ENCODE assay signal across 7 cellular contexts in the genomic region with DNA sequence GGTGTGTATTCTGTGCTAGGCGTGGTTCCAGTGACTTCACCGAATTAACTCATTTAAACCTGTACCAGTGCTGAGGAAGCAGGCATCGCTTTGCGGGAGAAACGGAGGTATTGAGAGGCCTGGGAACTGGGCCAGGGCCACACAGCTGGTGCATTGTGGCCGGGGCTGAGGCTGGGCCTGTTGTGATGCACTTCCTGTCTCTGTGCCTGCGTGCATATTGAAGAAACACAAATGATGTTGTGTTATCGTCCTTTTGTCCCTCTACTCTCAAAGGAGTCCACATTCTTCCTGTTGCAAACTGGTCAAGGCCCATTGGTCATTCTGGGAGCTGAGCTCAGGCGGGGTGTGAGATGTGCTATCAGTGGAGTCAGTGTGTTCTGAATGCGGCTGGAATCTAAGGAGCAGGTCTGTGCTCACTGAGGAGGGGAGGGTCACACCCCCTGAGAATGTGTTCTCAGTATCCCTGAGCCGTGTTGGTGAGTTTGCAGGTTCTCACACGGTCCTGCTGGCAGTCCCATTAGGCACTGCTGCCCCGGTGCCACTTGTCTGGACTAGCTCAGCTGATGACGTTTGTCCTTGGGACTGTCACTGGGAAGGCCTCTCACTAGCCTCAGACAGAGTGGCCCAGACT.
DNase-seq lines count a peak whose midpoint lies in the region; ATAC-seq, FAIRE-seq and TF ChIP-seq lines count a peak whose summit lies in the region.

No MANE protein-coding gene starts in this region.

- H2BK120ac ChIP-seq in IMR-90 (ENCODE audit: low read depth, low read length) = no peak overlapping the region

- peaks cover 67 to 96% of the 10 kb centered on the region in 2 experiments for H3K79me1 ChIP-seq in IMR-90 (ENCODE audit: low read depth in 1 of 2, low read length in 2 of 2)

- peak overlapping the region; percentile 53 for H3K4me3 Mint-ChIP-seq in activated naive CD4-positive, alpha-beta T cell treated with anti-CD3 and anti-CD28 coated beads, Interleukin-2, amount 10 ng/mL, durations not matched to agents 7 days and 5 days

- DNase-seq in IMR-90 (peak; percentile 68), left cardiac atrium (peak; percentile 66), small intestine (peak; percentile 59), NCI-H2227 treated with DMSO at 0.1 percent for 48 hours (lab: John Stamatoyannopoulos, UW) (no peak), omental fat pad (ENCODE audit: low spot score) (no peak)
- DNase-seq in activated naive CD4-positive, alpha-beta T cell treated with anti-CD3 and anti-CD28 coated beads, Interleukin-2, amount 10 ng/mL, durations not matched to agents 7 days and 5 days = peak; percentile 66

- no peak overlapping the region for H4K91ac ChIP-seq in IMR-90 (ENCODE audit: insufficient read depth, low read depth, low read length)

- H3K4me3 ChIP-seq in IMR-90 (ENCODE audit: insufficient read depth, low read depth, low read length) (no peak overlapping the region), small intestine (ENCODE audit: low read depth in 1 of 2, low read length in 2 of 2) (no peak overlapping the region)

- BruUV-seq in IMR-90 (replicated peaks; lab: Mats Ljungman, UMichigan) = no TSS peak

- no peak for TF ChIP-seq CTCF in IMR-90 (conservative IDR thresholded peaks at IDR 0.05; ENCODE audit: low read depth, low read length)
- no peak for TF ChIP-seq CTCF in omental fat pad (IDR thresholded peaks at IDR 0.05)

- H3K36me3 ChIP-seq in IMR-90 (ENCODE audit: control insufficient read depth, insufficient read depth, low read length) = peaks cover 5% of the 10 kb centered on the region; the same call in 1 of the 2 replicates
- peaks cover 0 to 4% of the 10 kb centered on the region in 2 donors for H3K36me3 ChIP-seq in small intestine (ENCODE audit: control insufficient read depth in 2 of 2, insufficient read depth in 2 of 2, low read length in 2 of 2)

- peaks cover 36% of the 10 kb centered on the region for H3K9me1 ChIP-seq in IMR-90 (ENCODE audit: insufficient read depth, low read length)

- peak overlapping the region; percentile 95 for H3K27ac Mint-ChIP-seq in activated naive CD4-positive, alpha-beta T cell treated with anti-CD3 and anti-CD28 coated beads, Interleukin-2, amount 10 ng/mL, durations not matched to agents 7 days and 5 days

- no peak for TF ChIP-seq POLR2A in IMR-90 (IDR thresholded peaks at IDR 0.05; ENCODE audit: low read depth, low read length)

- no peak overlapping the region for H3K18ac ChIP-seq in IMR-90 (ENCODE audit: low read depth, low read length)

- peak overlapping the region; percentile 57 for H2AK9ac ChIP-seq in IMR-90 (replicated peaks; ENCODE audit: low read depth, low read length, poor library complexity)

- no peak overlapping the region for H4K5ac ChIP-seq in IMR-90 (ENCODE audit: low read depth, low read length)

- dilution Hi-C loops in IMR-90 (cut with HindIII; ENCODE audit: low sequenced_read_pairs, unreplicated experiment) = no loop called here

- H2AK5ac ChIP-seq in IMR-90 (ENCODE audit: low read depth, low read length) = no peak overlapping the region; the same call in 1 of the 2 replicates

- no peak overlapping the region for H3K27ac ChIP-seq in IMR-90 (ENCODE audit: insufficient read depth, low read length)
- peak overlapping the region; percentile 59 to 82 for H3K27ac ChIP-seq in small intestine (ENCODE audit: low read depth in 1 of 2, low read length in 1 of 2)

- WGBS in IMR-90 (ENCODE audit: extremely low coverage in 2 of 2, insufficient read length in 1 of 2), 2 experiments = 100% methylated on average over 1 of the region's 14 CpGs; no CpG with 5 or more reads in 1 of the 2 experiments
- WGBS in small intestine, 3 donors = 55 to 67% (median 63%) methylated on average over 14 of the region's 14 CpGs

- H3K27me3 Mint-ChIP-seq in activated naive CD4-positive, alpha-beta T cell treated with anti-CD3 and anti-CD28 coated beads, Interleukin-2, amount 10 ng/mL, durations not matched to agents 7 days and 5 days = no peaks in the 10 kb centered on the region

- H2BK15ac ChIP-seq in IMR-90 (ENCODE audit: low read depth, low read length) = no peak overlapping the region

- peaks cover 89% of the 10 kb centered on the region for H4K20me1 ChIP-seq in IMR-90 (ENCODE audit: insufficient read depth, low read length)

- H3K36me3 Mint-ChIP-seq in activated naive CD4-positive, alpha-beta T cell treated with anti-CD3 and anti-CD28 coated beads, Interleukin-2, amount 10 ng/mL, durations not matched to agents 7 days and 5 days = peaks cover 76% of the 10 kb centered on the region

- ATAC-seq in GM21367 (IDR thresholded peaks at IDR 0.05; ENCODE audit: unreplicated experiment) (peak; percentile 83), IMR-90 (ENCODE audit: low read depth) (no peak; the same call in 1 of the 2 replicates), left cardiac atrium (peak; percentile 69 to 74), omental fat pad (ENCODE audit: low FRiP score) (no peak)

- H2BK20ac ChIP-seq in IMR-90 (ENCODE audit: low read depth, low read length) = no peak overlapping the region

- H2AFZ ChIP-seq in IMR-90 (replicated peaks; ENCODE audit: low read length, poor library complexity) = no peak overlapping the region

- H3K4me1 ChIP-seq in IMR-90 (ENCODE audit: control insufficient read depth, insufficient read depth, low read length) (peaks cover 8% of the 10 kb centered on the region), small intestine (ENCODE audit: control insufficient read depth in 2 of 2, insufficient read depth in 1 of 2, low read depth in 1 of 2, low read length in 1 of 2) (peaks cover 0 to 13% of the 10 kb centered on the region in 2 donors)

- 0 out of 2 replicates have a peak overlapping the region, but pooled peaks have one; percentile 3 for H3K14ac ChIP-seq in IMR-90 (replicated peaks; ENCODE audit: low read depth, low read length)

- no peaks in the 10 kb centered on the region for H3K9me3 ChIP-seq in IMR-90 (ENCODE audit: control insufficient read depth, insufficient read depth, low read length)
- H3K9me3 ChIP-seq in small intestine (ENCODE audit: control insufficient read depth, low read depth) = no peaks in the 10 kb centered on the region

- no peak for FAIRE-seq in small intestine (lab: Jason Lieb, UNC)

- intact Hi-C loops in IMR-90 (cut with micrococcal nuclease) (no loop called here), left cardiac atrium (cut with DNase I) (no loop called here)

- H3K4me1 Mint-ChIP-seq in activated naive CD4-positive, alpha-beta T cell treated with anti-CD3 and anti-CD28 coated beads, Interleukin-2, amount 10 ng/mL, durations not matched to agents 7 days and 5 days = peaks cover 76% of the 10 kb centered on the region

- H3K9ac ChIP-seq in IMR-90 (ENCODE audit: low read depth, low read length) = no peak overlapping the region

- H2BK5ac ChIP-seq in IMR-90 (ENCODE audit: low read depth, low read length, poor library complexity, severe bottlenecking) = no peak overlapping the region

- H3K4ac ChIP-seq in IMR-90 (ENCODE audit: low read depth, low read length) = no peak overlapping the region

- no peak overlapping the region for H3K23ac ChIP-seq in IMR-90 (ENCODE audit: low read depth, low read length)

- H3K56ac ChIP-seq in IMR-90 (ENCODE audit: extremely low read depth, insufficient read depth, low read length) = no peak overlapping the region

- in situ Hi-C loops in IMR-90 (cut with MboI; ENCODE audit: low sequenced_read_pairs) = no loop called here

- no peak for TF ChIP-seq RAD21 in IMR-90 (IDR thresholded peaks at IDR 0.05; ENCODE audit: low read length)

- H3K27me3 ChIP-seq in IMR-90 (ENCODE audit: control insufficient read depth, insufficient read depth, low read length) (no peaks in the 10 kb centered on the region), small intestine (ENCODE audit: control insufficient read depth in 2 of 2, insufficient read depth in 2 of 2, low read length in 2 of 2) (no peaks in the 10 kb centered on the region)

- H4K8ac ChIP-seq in IMR-90 (ENCODE audit: low read depth in 2 of 2, low read length in 2 of 2) = peak overlapping the region in 1 of 2 experiments; percentile 19; a peak in 1 of 4 replicates

- CTCF ChIA-PET in IMR-90 (lab: Yijun Ruan, JAX) = no interaction called here
- CTCF ChIA-PET in activated naive CD4-positive, alpha-beta T cell treated with anti-CD3 and anti-CD28 coated beads, Interleukin-2, amount 10 ng/mL, durations not matched to agents 7 days and 5 days (lab: Charles Lee) = interaction anchor here (1.0 to 2.1 kb wide), 2 partner anchors 12 to 36 kb away, joined by 3 to 10 read pairs; no protein-coding TSS in a partner anchor

- no peak overlapping the region for H3K4me2 ChIP-seq in IMR-90 (ENCODE audit: low read depth, low read length)

- peaks cover 7% of the 10 kb centered on the region for H3K9me3 Mint-ChIP-seq in activated naive CD4-positive, alpha-beta T cell treated with anti-CD3 and anti-CD28 coated beads, Interleukin-2, amount 10 ng/mL, durations not matched to agents 7 days and 5 days

- POLR2A ChIA-PET in IMR-90 (lab: Charles Lee; ENCODE audit: unreplicated experiment) = no interaction called here

TF ChIP-seq in IMR-90, 13 proteins besides CTCF, POLR2A, EP300 and RAD21:
- TF ChIP-seq, protein P1, sequence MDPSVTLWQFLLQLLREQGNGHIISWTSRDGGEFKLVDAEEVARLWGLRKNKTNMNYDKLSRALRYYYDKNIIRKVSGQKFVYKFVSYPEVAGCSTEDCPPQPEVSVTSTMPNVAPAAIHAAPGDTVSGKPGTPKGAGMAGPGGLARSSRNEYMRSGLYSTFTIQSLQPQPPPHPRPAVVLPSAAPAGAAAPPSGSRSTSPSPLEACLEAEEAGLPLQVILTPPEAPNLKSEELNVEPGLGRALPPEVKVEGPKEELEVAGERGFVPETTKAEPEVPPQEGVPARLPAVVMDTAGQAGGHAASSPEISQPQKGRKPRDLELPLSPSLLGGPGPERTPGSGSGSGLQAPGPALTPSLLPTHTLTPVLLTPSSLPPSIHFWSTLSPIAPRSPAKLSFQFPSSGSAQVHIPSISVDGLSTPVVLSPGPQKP (IDR thresholded peaks at IDR 0.05; ENCODE audit: borderline replicate concordance, low read depth, low read length) = no peak
- TF ChIP-seq NFE2L2 (IDR thresholded peaks at IDR 0.05; ENCODE audit: low read depth, low read length) (no peak), MAZ (IDR thresholded peaks at IDR 0.05; ENCODE audit: borderline replicate concordance, low read depth, low read length) (no peak)

Comparison
In these comparisons a context has a peak if more than half of its experiments do, and no peak if none do; other contexts are left out.
1. ATAC-seq: peak in GM21367 (single experiment) and left cardiac atrium (2 of 2); none in IMR-90 (single experiment) and omental fat pad (single experiment).
2. DNase-seq: peak in IMR-90 (single experiment), activated naive CD4-positive, alpha-beta T cell treated with anti-CD3 and anti-CD28 coated beads, Interleukin-2, amount 10 ng/mL, durations not matched to agents 7 days and 5 days (single experiment), left cardiac atrium (single experiment) and small intestine (single experiment); none in NCI-H2227 treated with DMSO at 0.1 percent for 48 hours (single experiment) and omental fat pad (single experiment).